In genomic region chr3:44861412-44862220, GRCh38 we compare ENCODE assay signal across 8 cellular contexts. TPM values are rescaled to one million over a fixed set of nuclear protein-coding genes. Genes with fewer than 3 reads are reported as not detected.
DNase-seq lines count a peak whose midpoint lies in the region; ATAC-seq, FAIRE-seq and TF ChIP-seq lines count a peak whose summit lies in the region.

TSS of gene TMEM42 (plus strand) at chr3:44861912. CDS start at chr3:44861925, 13 bp downstream.

- no peaks in the 10 kb centered on the region for H3K9me3 ChIP-seq in SJSA1 (replicated peaks)
- no peaks in the 10 kb centered on the region for H3K9me3 ChIP-seq in neutrophil

- H3K36me3 ChIP-seq in SJSA1 = peaks cover 7% of the 10 kb centered on the region
- H3K36me3 ChIP-seq in neutrophil = peaks cover 7% of the 10 kb centered on the region

- no peaks in the 10 kb centered on the region for H3K27me3 Mint-ChIP-seq in activated naive CD4-positive, alpha-beta T cell treated with anti-CD3 and anti-CD28 coated beads for 36 hours (ENCODE audit: low read depth)

- H3K4me1 ChIP-seq in SJSA1 (replicated peaks) (peaks cover 12% of the 10 kb centered on the region), neutrophil (ENCODE audit: control insufficient read depth in 1 of 2, insufficient read depth in 1 of 2, low read depth in 1 of 2, low read length in 1 of 2) (peaks cover 7 to 10% of the 10 kb centered on the region in 2 experiments)

- TF ChIP-seq CTCF in neutrophil (IDR thresholded peaks at IDR 0.05) = peak; percentile 41
- TF ChIP-seq CTCF in subcutaneous adipose tissue (IDR thresholded peaks at IDR 0.05; ENCODE audit: low read depth) = no peak

- H3K9me3 Mint-ChIP-seq in activated naive CD4-positive, alpha-beta T cell treated with anti-CD3 and anti-CD28 coated beads for 36 hours = no peaks in the 10 kb centered on the region

- H3K4me1 Mint-ChIP-seq in activated naive CD4-positive, alpha-beta T cell treated with anti-CD3 and anti-CD28 coated beads for 36 hours (ENCODE audit: low read depth) = peaks cover 38% of the 10 kb centered on the region

- DNase-seq in EL (peak; percentile 89), Kasumi-1 (lab: John Stamatoyannopoulos, UW) (peak; percentile 73 to 88), SJSA1 (ENCODE audit: low read depth in 1 of 2, low spot score in 2 of 2) (peak; percentile 83 to 89), frontal cortex (ENCODE audit: low spot score in 2 of 2) (peak; percentile 97)
- peak; percentile 86 for DNase-seq in activated naive CD4-positive, alpha-beta T cell treated with anti-CD3 and anti-CD28 coated beads for 36 hours

- H3K27ac Mint-ChIP-seq in activated naive CD4-positive, alpha-beta T cell treated with anti-CD3 and anti-CD28 coated beads for 36 hours = peak within 1 kb of the TSS; percentile 78

- ATAC-seq in GM21737 (IDR thresholded peaks at IDR 0.05; ENCODE audit: unreplicated experiment) = peak; percentile 95

- H3K27ac ChIP-seq in SJSA1 = peak within 1 kb of the TSS; percentile 87
- peak within 1 kb of the TSS; percentile 86 for H3K27ac ChIP-seq in neutrophil

- CTCF ChIA-PET in activated naive CD4-positive, alpha-beta T cell treated with anti-CD3 and anti-CD28 coated beads for 36 hours (lab: Charles Lee) = no interaction called here

- peak within 1 kb of the TSS; percentile 84 for H3K4me3 Mint-ChIP-seq in activated naive CD4-positive, alpha-beta T cell treated with anti-CD3 and anti-CD28 coated beads for 36 hours

- H3K36me3 Mint-ChIP-seq in activated naive CD4-positive, alpha-beta T cell treated with anti-CD3 and anti-CD28 coated beads for 36 hours (ENCODE audit: low read depth) = peaks cover 13% of the 10 kb centered on the region

- H3K27me3 ChIP-seq in SJSA1 (replicated peaks) = no peaks in the 10 kb centered on the region
- no peaks in the 10 kb centered on the region for H3K27me3 ChIP-seq in neutrophil

- no peak for FAIRE-seq in frontal cortex (lab: Jason Lieb, UNC)

- peak within 1 kb of the TSS; percentile 73 for H3K4me3 ChIP-seq in SJSA1
- H3K4me3 ChIP-seq in neutrophil (ENCODE audit: low read depth in 1 of 2, low read length in 1 of 2) = peak within 1 kb of the TSS; percentile 72 to 75

- intact Hi-C loops in activated naive CD4-positive, alpha-beta T cell treated with anti-CD3 and anti-CD28 coated beads for 36 hours (cut with micrococcal nuclease) = loop anchor here (1.0 to 5.0 kb wide), 5 partner anchors 53 to 524 kb away; partner anchors contain the start of genes KIAA1143, KIF15, TCAIM and ZKSCAN7

RNA-seq across cellular contexts. Expression of gene TMEM42, which starts in this region (rescaled TPM):
- total RNA-seq in SJSA1 (2014; rRNA removed; shearing (Covaris generic)) = 3.8 and 4.8 TPM in 2 replicates
- 10 to 100 TPM; 13.9 to 15.8 TPM for total RNA-seq in activated naive CD4-positive, alpha-beta T cell treated with anti-CD3 and anti-CD28 coated beads for 36 hours
- total RNA-seq in frontal cortex (5.3 TPM), subcutaneous adipose tissue (10 to 100 TPM in 3 of 4 donors, 1 to 10 TPM in 1; 6.8 to 23.8 (median 19.7) TPM)

Comparison
In these comparisons a context has a peak if more than half of its experiments do, and no peak if none do; other contexts are left out.
1. Peak in every context shown above with its lines: DNase-seq, ATAC-seq, H3K4me3 ChIP-seq and H3K27ac ChIP-seq.